9 cellular contexts compared by ENCODE assay signal in genomic region chr17:73998246-73999220, GRCh38.
DNase-seq lines count a peak whose midpoint lies in the region; TF ChIP-seq lines count a peak whose summit lies in the region.
"Had no signal": no experiment of that assay in that cellular context is flagged by ENCODE, and none has a peak within 500 bp of the region (broad histone marks: within the 10 kb centered on the region; RNA-seq: fewer than 3 reads in every experiment).

No MANE protein-coding gene starts in this region.

- H3K27me3 Mint-ChIP-seq in activated naive CD8-positive, alpha-beta T cell treated with anti-CD3 and anti-CD28 coated beads for 36 hours, result peaks cover 5% of the 10 kb centered on the region

- no peaks in the 10 kb centered on the region for H3K36me3 Mint-ChIP-seq in activated naive CD8-positive, alpha-beta T cell treated with anti-CD3 and anti-CD28 coated beads for 36 hours

- H3K27ac ChIP-seq in HL-60 (replicated peaks), result no peak overlapping the region
- H3K27ac ChIP-seq: BLaER1 had no signal

- H3K27me3 ChIP-seq in HL-60 (ENCODE audit: insufficient read depth, poor library complexity, severe bottlenecking), result peaks cover 3% of the 10 kb centered on the region
- H3K27me3 ChIP-seq: BLaER1 had no signal

- no peak overlapping the region for H3K4me3 Mint-ChIP-seq in activated naive CD8-positive, alpha-beta T cell treated with anti-CD3 and anti-CD28 coated beads for 36 hours

- H3K9me3 Mint-ChIP-seq in activated naive CD8-positive, alpha-beta T cell treated with anti-CD3 and anti-CD28 coated beads for 36 hours, result no peaks in the 10 kb centered on the region

- no peak overlapping the region for H3K27ac Mint-ChIP-seq in activated naive CD8-positive, alpha-beta T cell treated with anti-CD3 and anti-CD28 coated beads for 36 hours

- in situ Hi-C loops in SK-MEL-5 (cut with HindIII; ENCODE audit: low pct_unique_long_range_greater_than_20kb, low sequenced_read_pairs), result no loop called here

- DNase-seq in NCI-H1417 (lab: John Stamatoyannopoulos, UW) (peak; percentile 47 to 77 (median 68)), NCI-H1417 treated with DMSO at 0.1 percent for 48 hours (lab: John Stamatoyannopoulos, UW) (no peak), HL-60 (ENCODE audit: low read depth in 1 of 2, low spot score in 1 of 2) (peak; percentile 5 to 41), SK-MEL-5 (ENCODE audit: low read depth, low spot score) (peak; percentile 69), iPS DF 4.7 (ENCODE audit: extremely low read depth, low spot score) (peak; percentile 53), KG1 (lab: John Stamatoyannopoulos, UW) (no peak)
- DNase-seq in activated naive CD8-positive, alpha-beta T cell treated with anti-CD3 and anti-CD28 coated beads for 36 hours, result peak; percentile 56
- peak; percentile 63 to 73 for DNase-seq in stimulated activated CD4-positive, alpha-beta T cell treated with anti-CD3 and anti-CD28 coated beads, Interleukin-2, amount 100 ng/mL, for 48 hours

- no peaks in the 10 kb centered on the region for H3K4me1 Mint-ChIP-seq in activated naive CD8-positive, alpha-beta T cell treated with anti-CD3 and anti-CD28 coated beads for 36 hours

- TF ChIP-seq CTCF in HL-60 (IDR thresholded peaks at IDR 0.05; ENCODE audit: insufficient read depth, low read length), result peak; percentile 66

- H3K4me3 ChIP-seq in HL-60 (replicated peaks; ENCODE audit: insufficient read depth, low read length), result no peak overlapping the region
- H3K4me3 ChIP-seq: BLaER1 had no signal

Comparison
In these comparisons a context has a peak if more than half of its experiments do, and no peak if none do; other contexts are left out.
1. DNase-seq: peak in NCI-H1417 (3 of 3), HL-60 (2 of 2), SK-MEL-5 (single experiment), activated naive CD8-positive, alpha-beta T cell treated with anti-CD3 and anti-CD28 coated beads for 36 hours (single experiment), iPS DF 4.7 (single experiment) and stimulated activated CD4-positive, alpha-beta T cell treated with anti-CD3 and anti-CD28 coated beads, Interleukin-2, amount 100 ng/mL, for 48 hours (2 of 2); none in NCI-H1417 treated with DMSO at 0.1 percent for 48 hours (single experiment) and KG1 (single experiment).